1 cellular context compared by ENCODE assay signal in genomic region chr11:125227151-125227550, GRCh38.
TF ChIP-seq lines count a peak whose summit lies in the region.

No MANE protein-coding gene starts in this region.

TF ChIP-seq in H1, 55 proteins besides CTCF, POLR2A, EP300 and RAD21:
- TF ChIP-seq KDM1A (IDR thresholded peaks at IDR 0.05; ENCODE audit: borderline replicate concordance, low read length) = no peak
- no peak for TF ChIP-seq GTF2F1 (IDR thresholded peaks at IDR 0.05; ENCODE audit: borderline replicate concordance, low read depth, low read length)
- no peak for TF ChIP-seq CREB1 (IDR thresholded peaks at IDR 0.05)
- TF ChIP-seq RNF2 (IDR thresholded peaks at IDR 0.05; ENCODE audit: borderline replicate concordance, low read depth, low read length, missing control alignments, poor library complexity, severe bottlenecking) = no peak
- no peak for TF ChIP-seq SP2 (IDR thresholded peaks at IDR 0.05; ENCODE audit: low read length)
- no peak for TF ChIP-seq CTBP2 (IDR thresholded peaks at IDR 0.05; ENCODE audit: borderline replicate concordance, insufficient read depth, insufficient read length, low read length)
- no peak for TF ChIP-seq GABPA (IDR thresholded peaks at IDR 0.05; ENCODE audit: borderline replicate concordance, insufficient read depth, low read length)
- no peak for TF ChIP-seq E2F6 (IDR thresholded peaks at IDR 0.05)
- TF ChIP-seq CBX8 (IDR thresholded peaks at IDR 0.05; ENCODE audit: borderline replicate concordance, low read depth, low read length) = no peak
- TF ChIP-seq EGR1 (IDR thresholded peaks at IDR 0.05; ENCODE audit: borderline replicate concordance, low read depth, low read length) = no peak
- no peak for TF ChIP-seq BRCA1 (IDR thresholded peaks at IDR 0.05; ENCODE audit: low read depth, low read length)
- no peak for TF ChIP-seq ATF2 (IDR thresholded peaks at IDR 0.05; ENCODE audit: low read length)
- no peak for TF ChIP-seq RFX5 (IDR thresholded peaks at IDR 0.05; ENCODE audit: borderline replicate concordance, low read depth, low read length)
- TF ChIP-seq CHD1 (IDR thresholded peaks at IDR 0.05; ENCODE audit: low read depth, low read length) = no peak
- no peak for TF ChIP-seq HDAC2 (IDR thresholded peaks at IDR 0.05; ENCODE audit: borderline replicate concordance in 1 of 2, low read depth in 2 of 2, low read length in 2 of 2)
